Comparison of ENCODE assay signal across 1 cellular context in the genomic region with DNA sequence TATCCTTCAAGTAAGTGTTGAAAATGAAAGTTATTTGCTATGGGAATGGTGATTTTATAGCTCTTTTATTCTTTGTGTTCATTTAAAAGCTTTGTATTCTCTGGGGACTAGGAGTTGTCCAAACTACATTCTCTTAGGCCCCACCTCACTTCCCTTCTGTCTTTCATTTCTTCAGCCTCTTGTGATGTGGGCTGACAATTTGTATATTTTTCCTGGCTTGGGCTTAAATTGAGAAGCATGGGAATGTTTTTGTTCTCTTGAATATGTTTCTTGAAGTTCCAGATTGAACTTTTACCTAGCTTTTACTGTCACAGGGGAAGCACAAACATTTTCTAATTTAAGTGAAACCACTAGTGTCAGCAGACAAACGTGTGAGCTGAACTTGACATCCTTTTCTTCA.
TF ChIP-seq lines count a peak whose summit lies in the region.

No MANE protein-coding gene starts in this region.

TF ChIP-seq in IMR-90, 13 proteins besides CTCF, POLR2A, EP300 and RAD21:
- TF ChIP-seq, protein P1, sequence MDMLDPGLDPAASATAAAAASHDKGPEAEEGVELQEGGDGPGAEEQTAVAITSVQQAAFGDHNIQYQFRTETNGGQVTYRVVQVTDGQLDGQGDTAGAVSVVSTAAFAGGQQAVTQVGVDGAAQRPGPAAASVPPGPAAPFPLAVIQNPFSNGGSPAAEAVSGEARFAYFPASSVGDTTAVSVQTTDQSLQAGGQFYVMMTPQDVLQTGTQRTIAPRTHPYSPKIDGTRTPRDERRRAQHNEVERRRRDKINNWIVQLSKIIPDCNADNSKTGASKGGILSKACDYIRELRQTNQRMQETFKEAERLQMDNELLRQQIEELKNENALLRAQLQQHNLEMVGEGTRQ (IDR thresholded peaks at IDR 0.05; ENCODE audit: low read depth, low read length), result no peak
- TF ChIP-seq SMC3 (IDR thresholded peaks at IDR 0.05; ENCODE audit: low read depth, low read length), result no peak
- TF ChIP-seq FOS (IDR thresholded peaks at IDR 0.05; ENCODE audit: low read depth, low read length), result no peak
- no peak for TF ChIP-seq CHD1 (IDR thresholded peaks at IDR 0.05; ENCODE audit: low read depth, low read length)
- no peak for TF ChIP-seq RCOR1 (IDR thresholded peaks at IDR 0.05; ENCODE audit: insufficient replicate concordance, low read length)
- no peak for TF ChIP-seq MAZ (IDR thresholded peaks at IDR 0.05; ENCODE audit: borderline replicate concordance, low read depth, low read length)
- TF ChIP-seq, protein P2, sequence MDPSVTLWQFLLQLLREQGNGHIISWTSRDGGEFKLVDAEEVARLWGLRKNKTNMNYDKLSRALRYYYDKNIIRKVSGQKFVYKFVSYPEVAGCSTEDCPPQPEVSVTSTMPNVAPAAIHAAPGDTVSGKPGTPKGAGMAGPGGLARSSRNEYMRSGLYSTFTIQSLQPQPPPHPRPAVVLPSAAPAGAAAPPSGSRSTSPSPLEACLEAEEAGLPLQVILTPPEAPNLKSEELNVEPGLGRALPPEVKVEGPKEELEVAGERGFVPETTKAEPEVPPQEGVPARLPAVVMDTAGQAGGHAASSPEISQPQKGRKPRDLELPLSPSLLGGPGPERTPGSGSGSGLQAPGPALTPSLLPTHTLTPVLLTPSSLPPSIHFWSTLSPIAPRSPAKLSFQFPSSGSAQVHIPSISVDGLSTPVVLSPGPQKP (IDR thresholded peaks at IDR 0.05; ENCODE audit: borderline replicate concordance, low read depth, low read length), result no peak
- no peak for TF ChIP-seq RFX5 (IDR thresholded peaks at IDR 0.05; ENCODE audit: low read depth, low read length)
- no peak for TF ChIP-seq BHLHE40 (IDR thresholded peaks at IDR 0.05; ENCODE audit: low read depth, low read length)
- no peak for TF ChIP-seq MXI1 (IDR thresholded peaks at IDR 0.05; ENCODE audit: borderline replicate concordance, low read depth, low read length)
- no peak for TF ChIP-seq NFE2L2 (IDR thresholded peaks at IDR 0.05; ENCODE audit: low read depth, low read length)
- TF ChIP-seq CEBPB (IDR thresholded peaks at IDR 0.05; ENCODE audit: low read depth, low read length), result no peak
- no peak for TF ChIP-seq MAFK (IDR thresholded peaks at IDR 0.05; ENCODE audit: low read depth, low read length)
